27 cellular contexts compared by ENCODE assay signal in the genomic region with DNA sequence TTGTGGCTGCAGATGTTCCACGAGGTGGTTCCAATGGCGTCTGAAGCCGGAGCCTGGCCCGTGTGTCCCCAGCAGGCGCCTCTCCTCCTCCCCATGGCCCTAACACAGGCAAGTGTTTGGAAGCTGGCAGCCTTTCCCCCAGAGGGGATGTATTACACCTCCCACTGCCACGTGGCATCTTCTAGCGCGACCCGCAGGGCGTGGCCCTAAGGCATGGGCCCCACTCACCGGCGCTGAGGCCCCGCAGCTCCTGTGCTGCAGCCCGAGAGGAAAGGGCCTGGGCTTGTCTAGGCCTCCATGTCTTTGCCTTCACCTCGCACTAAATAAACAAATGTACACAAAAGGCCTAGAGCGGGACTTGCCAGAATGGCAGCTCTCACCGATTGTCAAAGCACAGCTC. TPM values are rescaled to one million over a fixed set of nuclear protein-coding genes. Genes with fewer than 3 reads are reported as not detected.
DNase-seq lines count a peak whose midpoint lies in the region; ATAC-seq, FAIRE-seq and TF ChIP-seq lines count a peak whose summit lies in the region.
"Had no signal": no experiment of that assay in that cellular context is flagged by ENCODE, and none has a peak within 500 bp of the region (broad histone marks: within the 10 kb centered on the region; RNA-seq: fewer than 3 reads in every experiment).

No MANE protein-coding gene starts in this region.

- TF ChIP-seq CTCF in HepG2 (CRISPR knock-in tag; IDR thresholded peaks at IDR 0.05) (no peak), right lobe of liver (IDR thresholded peaks at IDR 0.05) (no peak), esophagus squamous epithelium (IDR thresholded peaks at IDR 0.05) (no peak), vagina (IDR thresholded peaks at IDR 0.05) (no peak), PC-3 (conservative IDR thresholded peaks at IDR 0.05; ENCODE audit: low read depth, low read length) (no peak)

- POLR2A ChIA-PET in HepG2 (lab: Yijun Ruan, JAX) (no interaction called here), PC-3 (lab: Charles Lee; ENCODE audit: unreplicated experiment) (interaction anchor here (0.6 kb wide), 1 partner anchor 726 kb away, joined by 4 read pairs; no protein-coding TSS in a partner anchor)

- H3K4me3 ChIP-seq in HepG2 (replicated peaks in 1 of 3; ENCODE audit: insufficient read depth in 1 of 3, low read depth in 2 of 3, low read length in 3 of 3) (no peak overlapping the region), right lobe of liver (no peak overlapping the region), esophagus squamous epithelium (no peak overlapping the region), vagina (no peak overlapping the region), PC-3 (ENCODE audit: low read length) (no peak overlapping the region)
- H3K4me3 ChIP-seq: body of pancreas, gastrocnemius medialis, GM12878, hepatocyte, thyroid gland had no signal

- TF ChIP-seq POLR2A in HepG2 (IDR thresholded peaks at IDR 0.05; ENCODE audit: insufficient read depth in 1 of 2, low read depth in 2 of 2, low read length in 2 of 2) (no peak), right lobe of liver (IDR thresholded peaks at IDR 0.05) (no peak), esophagus squamous epithelium (IDR thresholded peaks at IDR 0.05) (no peak), vagina (IDR thresholded peaks at IDR 0.05) (no peak)

- peaks cover 28 to 60% of the 10 kb centered on the region in 2 experiments for H3K36me3 ChIP-seq in HepG2 (replicated peaks in 1 of 2; ENCODE audit: control insufficient read depth in 1 of 2, insufficient read depth in 2 of 2, low read length in 2 of 2)
- H3K36me3 ChIP-seq in right lobe of liver: peaks cover 0 to 37% (median 10%) of the 10 kb centered on the region in 4 donors
- H3K36me3 ChIP-seq in esophagus squamous epithelium: peaks cover 6 to 80% (median 22%) of the 10 kb centered on the region in 3 donors
- H3K36me3 ChIP-seq in vagina: peaks cover 0 to 17% of the 10 kb centered on the region in 2 donors
- H3K36me3 ChIP-seq in PC-3 (ENCODE audit: low read depth, low read length): peaks cover 10% of the 10 kb centered on the region; the same call in 1 of the 2 replicates

- H3K9me2 ChIP-seq in PC-3 (replicated peaks; ENCODE audit: low read length): no peaks in the 10 kb centered on the region

- no peaks in the 10 kb centered on the region for H3F3A ChIP-seq in PC-3 (ENCODE audit: low read length, unreplicated experiment)

- WGBS in HepG2 (ENCODE audit: low lambda C conversion rate): 98% methylated on average over 17 of the region's 17 CpGs
- 84% methylated on average over 6 of the region's 17 CpGs for WGBS in right lobe of liver (ENCODE audit: insufficient coverage, low coverage, low lambda C conversion rate, missing lambda C conversion rate)
- 40 to 59% methylated on average over 9 to 15 of the region's 17 CpGs for WGBS in esophagus squamous epithelium, 2 donors

- DNase-seq in NCI-H187 (lab: John Stamatoyannopoulos, UW): peak; percentile 39 to 42
- no peak for DNase-seq in NCI-H187 treated with DMSO at 0.1 percent for 48 hours (lab: John Stamatoyannopoulos, UW)
- no peak for DNase-seq in HepG2 (ENCODE audit: low spot score)
- DNase-seq in right lobe of liver: no peak
- no peak for DNase-seq in esophagus squamous epithelium (lab: John Stamatoyannopoulos, UW)
- DNase-seq in vagina (ENCODE audit: extremely low spot score in 2 of 2): no peak
- DNase-seq in stimulated activated CD8-positive, alpha-beta memory T cell treated with anti-CD3 and anti-CD28 coated beads, Interleukin-4, amount 100 ng/mL, for 48 hours: no peak
- DNase-seq in PC-3: no peak
- DNase-seq: activated CD4-positive, alpha-beta T cell treated with anti-CD3 and anti-CD28 coated beads for 1 hour; body of pancreas; EL; gastrocnemius medialis; left colon; mammary epithelial cell; NCI-H1092 treated with DMSO at 0.1 percent for 48 hours; NCI-H2029; NCI-H446; NCI-H774; RPMI8226; stimulated activated naive CD8-positive, alpha-beta T cell treated with anti-CD3 and anti-CD28 coated beads, Interleukin-15, amount 100 ng/mL, for 72 hours; thyroid gland had no signal

- no peak for FAIRE-seq in HepG2 (lab: Jason Lieb, UNC)
- FAIRE-seq: colon, D721Med, GM12878 had no signal

- CTCF ChIA-PET in HepG2 (lab: Yijun Ruan, JAX; ENCODE audit: low intra/inter-chr PET ratio, low total read pairs): no interaction called here
- CTCF ChIA-PET in PC-3 (lab: Charles Lee): no interaction called here

- H3K27ac ChIP-seq in HepG2 (ENCODE audit: extremely low read length, insufficient read depth, low read length) (no peak overlapping the region), right lobe of liver (no peak overlapping the region), esophagus squamous epithelium (peak overlapping the region; percentile 12 to 71 (median 65)), vagina (peak overlapping the region; percentile 51), PC-3 (ENCODE audit: low read length) (no peak overlapping the region)
- H3K27ac ChIP-seq: 22Rv1, body of pancreas, gastrocnemius medialis, hepatocyte, thyroid gland had no signal

- H3K9ac ChIP-seq in HepG2 (ENCODE audit: insufficient read depth, low read depth, low read length) (no peak overlapping the region), PC-3 (ENCODE audit: low read length) (no peak overlapping the region)

- H3K27me3 ChIP-seq in HepG2 (ENCODE audit: control insufficient read depth in 1 of 2, insufficient read depth in 2 of 2, low read length in 2 of 2): no peaks in the 10 kb centered on the region
- no peaks in the 10 kb centered on the region for H3K27me3 ChIP-seq in right lobe of liver
- no peaks in the 10 kb centered on the region for H3K27me3 ChIP-seq in esophagus squamous epithelium
- no peaks in the 10 kb centered on the region for H3K27me3 ChIP-seq in vagina
- no peaks in the 10 kb centered on the region for H3K27me3 ChIP-seq in PC-3 (ENCODE audit: low read length)
- H3K27me3 ChIP-seq: body of pancreas, gastrocnemius medialis, hepatocyte, thyroid gland had no signal

- no peak overlapping the region for H3K4me2 ChIP-seq in HepG2 (ENCODE audit: low read depth, low read length)
- no peak overlapping the region for H3K4me2 ChIP-seq in PC-3 (ENCODE audit: low read length)
- H3K4me2 ChIP-seq: hepatocyte had no signal

- H2AFZ ChIP-seq in HepG2 (ENCODE audit: low read length) (no peak overlapping the region), PC-3 (ENCODE audit: low read length) (no peak overlapping the region)
- H2AFZ ChIP-seq: hepatocyte had no signal

- H3K79me2 ChIP-seq in HepG2 (ENCODE audit: insufficient read depth, low read length) (no peaks in the 10 kb centered on the region), PC-3 (ENCODE audit: low read length) (no peaks in the 10 kb centered on the region)
- H3K79me2 ChIP-seq: hepatocyte had no signal

- no peak for TF ChIP-seq RAD21 in HepG2 (CRISPR knock-in tag; IDR thresholded peaks at IDR 0.05)

- H3K9me3 ChIP-seq in HepG2 (ENCODE audit: low read length): no peaks in the 10 kb centered on the region
- H3K9me3 ChIP-seq in right lobe of liver: no peaks in the 10 kb centered on the region
- H3K9me3 ChIP-seq in esophagus squamous epithelium: no peaks in the 10 kb centered on the region
- H3K9me3 ChIP-seq in vagina: no peaks in the 10 kb centered on the region
- no peaks in the 10 kb centered on the region for H3K9me3 ChIP-seq in PC-3 (ENCODE audit: low read length)
- H3K9me3 ChIP-seq: body of pancreas, gastrocnemius medialis, thyroid gland had no signal

- H4K20me1 ChIP-seq in HepG2 (ENCODE audit: insufficient read depth, low read length): no peaks in the 10 kb centered on the region
- H4K20me1 ChIP-seq in PC-3 (ENCODE audit: low read length): no peaks in the 10 kb centered on the region

- in situ Hi-C loops in HepG2 (cut with HindIII; ENCODE audit: extremely low pct_ligation_motif_present, low pct_unique_long_range_greater_than_20kb): no loop called here

- intact Hi-C loops in HepG2 (cut with micrococcal nuclease; ENCODE audit: unreplicated experiment) (no loop called here), right lobe of liver (cut with DNase I) (loop anchor here (10.0 kb wide), 1 partner anchor 305 kb away; no protein-coding TSS in a partner anchor), esophagus squamous epithelium (cut with DNase I) (no loop called here), vagina (cut with DNase I) (no loop called here), PC-3 (cut with micrococcal nuclease) (no loop called here)

- BruUV-seq in HepG2 (replicated peaks; lab: Mats Ljungman, UMichigan): no TSS peak
- BruUV-seq in PC-3 (replicated peaks; lab: Mats Ljungman, UMichigan): no TSS peak

- H3K4me1 ChIP-seq in HepG2 (ENCODE audit: insufficient read depth, low read length) (no peaks in the 10 kb centered on the region), right lobe of liver (no peaks in the 10 kb centered on the region), esophagus squamous epithelium (peaks cover 32 to 91% (median 53%) of the 10 kb centered on the region in 3 donors), vagina (peaks cover 88% of the 10 kb centered on the region), PC-3 (ENCODE audit: insufficient read depth, low read length) (no peaks in the 10 kb centered on the region)
- H3K4me1 ChIP-seq: body of pancreas, gastrocnemius medialis, thyroid gland had no signal

- ATAC-seq in HepG2: no peak
- ATAC-seq in right lobe of liver: no peak
- ATAC-seq in PC-3: no peak
- ATAC-seq: body of pancreas; gastrocnemius medialis; GM12878; HCT116; left colon; stimulated activated naive CD8-positive, alpha-beta T cell treated with anti-CD3 and anti-CD28 coated beads, Interleukin-15, amount 100 ng/mL, for 72 hours had no signal

- no peak for TF ChIP-seq EP300 in HepG2 (IDR thresholded peaks at IDR 0.05; ENCODE audit: low read depth in 2 of 2, low read length in 2 of 2)
- TF ChIP-seq EP300 in HepG2 (CRISPR knock-in tag; IDR thresholded peaks at IDR 0.05; ENCODE audit: borderline replicate concordance): no peak

RNA-seq across cellular contexts. Expression of gene SLC66A1, which starts 37.9 kb away (rescaled TPM):
- 8.5 and 18.9 TPM in 2 replicates for total RNA-seq in HepG2 (2016; rRNA removed; fragmentation: Illumina TruSeq; extraction: Trizol)
- total RNA-seq in HepG2 (2016; cell fraction: cytosol; rRNA removed; fragmentation: Illumina TruSeq; extraction: Trizol; ENCODE audit: low read depth): 4.6 and 5.7 TPM in 2 replicates
- total RNA-seq in HepG2 (2016; cell fraction: insoluble cytoplasmic fraction; rRNA removed; fragmentation: Illumina TruSeq; extraction: Trizol): 9.7 and 20.6 TPM in 2 replicates
- total RNA-seq in HepG2 (2016; cell fraction: membrane; rRNA removed; fragmentation: Illumina TruSeq; extraction: Trizol): 8.2 and 8.3 TPM in 2 replicates
- 17.2 and 20.6 TPM in 2 replicates for total RNA-seq in HepG2 (2016; cell fraction: nucleus; rRNA removed; fragmentation: Illumina TruSeq; extraction: Trizol)
- polyA plus RNA-seq in HepG2 (2011; rRNA removed): 15.4 and 24.4 TPM in 2 replicates
- 15.0 and 19.6 TPM in 2 replicates for polyA plus RNA-seq in HepG2 (2011; cell fraction: cytosol; rRNA removed)
- 21.9 and 23.2 TPM in 2 replicates for polyA plus RNA-seq in HepG2 (2011; cell fraction: nucleus; rRNA removed)
- polyA plus RNA-seq in HepG2 (2012): 8.6 and 10.0 TPM in 2 replicates
- polyA plus RNA-seq in HepG2 (2016; cell fraction: cytosol; fragmentation: Illumina TruSeq; extraction: Trizol; ENCODE audit: low read depth): 4.3 and 5.7 TPM in 2 replicates
- 8.0 and 11.5 TPM in 2 replicates for polyA plus RNA-seq in HepG2 (2016; cell fraction: insoluble cytoplasmic fraction; fragmentation: Illumina TruSeq; extraction: Trizol; ENCODE audit: low read depth)
- 6.1 and 8.5 TPM in 2 replicates for polyA plus RNA-seq in HepG2 (2016; cell fraction: membrane; fragmentation: Illumina TruSeq; extraction: Trizol; ENCODE audit: low read depth)
- 41.6 and 41.9 TPM in 2 replicates for polyA plus RNA-seq in HepG2 (2016; cell fraction: nucleus; fragmentation: Illumina TruSeq; extraction: Trizol; ENCODE audit: insufficient read depth, low read depth)
- 17.2 and 31.0 TPM in 2 replicates for polyA minus RNA-seq in HepG2 (2011; rRNA and poly(A)+ RNA removed; ENCODE audit: low replicate concordance)
- 7.4 and 8.9 TPM in 2 replicates for polyA minus RNA-seq in HepG2 (2011; cell fraction: cytosol; rRNA and poly(A)+ RNA removed)
- polyA minus RNA-seq in HepG2 (2011; cell fraction: nucleus; rRNA and poly(A)+ RNA removed): 9.9 and 11.1 TPM in 2 replicates
- total RNA-seq in right lobe of liver: 10 to 100 TPM in 3 of 6 experiments, 1 to 10 TPM in 3; 8.4 to 20.6 (median 11.2) TPM
- total RNA-seq in esophagus squamous epithelium: 10 to 100 TPM in 2 of 4 donors, 1 to 10 TPM in 2; 6.8 to 14.3 (median 10.3) TPM
- 21.4 TPM for total RNA-seq in vagina
- 27.7 and 28.9 TPM in 2 replicates for total RNA-seq in PC-3 (2014; rRNA removed)

RNA-seq across cellular contexts. Expression of gene AKR7A2, which starts 38.1 kb away (rescaled TPM):
- total RNA-seq in HepG2 (2016; rRNA removed; fragmentation: Illumina TruSeq; extraction: Trizol) (75.6 and 91.8 TPM in 2 replicates), right lobe of liver (10 to 100 TPM; 41.4 to 85.1 (median 51.2) TPM), esophagus squamous epithelium (10 to 100 TPM; 57.7 to 93.4 (median 70.3) TPM), vagina (63.8 TPM), PC-3 (2014; rRNA removed) (63.3 and 72.3 TPM in 2 replicates)
- 27.2 and 29.3 TPM in 2 replicates for total RNA-seq in HepG2 (2016; cell fraction: cytosol; rRNA removed; fragmentation: Illumina TruSeq; extraction: Trizol; ENCODE audit: low read depth)
- 75.1 and 91.3 TPM in 2 replicates for total RNA-seq in HepG2 (2016; cell fraction: insoluble cytoplasmic fraction; rRNA removed; fragmentation: Illumina TruSeq; extraction: Trizol)
- total RNA-seq in HepG2 (2016; cell fraction: membrane; rRNA removed; fragmentation: Illumina TruSeq; extraction: Trizol): 38.5 and 45.3 TPM in 2 replicates
- 31.9 and 40.6 TPM in 2 replicates for total RNA-seq in HepG2 (2016; cell fraction: nucleus; rRNA removed; fragmentation: Illumina TruSeq; extraction: Trizol)
- 40.8 and 45.2 TPM in 2 replicates for polyA plus RNA-seq in HepG2 (2011; rRNA removed)
- polyA plus RNA-seq in HepG2 (2011; cell fraction: cytosol; rRNA removed): 42.0 and 59.5 TPM in 2 replicates
- polyA plus RNA-seq in HepG2 (2011; cell fraction: nucleus; rRNA removed): 20.7 and 23.1 TPM in 2 replicates
- polyA plus RNA-seq in HepG2 (2012): 23.2 and 37.3 TPM in 2 replicates
- polyA plus RNA-seq in HepG2 (2016; cell fraction: cytosol; fragmentation: Illumina TruSeq; extraction: Trizol; ENCODE audit: low read depth): 30.5 and 33.1 TPM in 2 replicates
- polyA plus RNA-seq in HepG2 (2016; cell fraction: insoluble cytoplasmic fraction; fragmentation: Illumina TruSeq; extraction: Trizol; ENCODE audit: low read depth): 96.1 and 104 TPM in 2 replicates
- 33.3 and 38.2 TPM in 2 replicates for polyA plus RNA-seq in HepG2 (2016; cell fraction: membrane; fragmentation: Illumina TruSeq; extraction: Trizol; ENCODE audit: low read depth)
- polyA plus RNA-seq in HepG2 (2016; cell fraction: nucleus; fragmentation: Illumina TruSeq; extraction: Trizol; ENCODE audit: insufficient read depth, low read depth): 46.3 and 53.6 TPM in 2 replicates
- 57.1 and 74.2 TPM in 2 replicates for polyA minus RNA-seq in HepG2 (2011; rRNA and poly(A)+ RNA removed; ENCODE audit: low replicate concordance)
- 23.5 and 26.5 TPM in 2 replicates for polyA minus RNA-seq in HepG2 (2011; cell fraction: cytosol; rRNA and poly(A)+ RNA removed)
- polyA minus RNA-seq in HepG2 (2011; cell fraction: nucleus; rRNA and poly(A)+ RNA removed): 13.2 and 15.2 TPM in 2 replicates

Comparison
In these comparisons a context has a peak if more than half of its experiments do, and no peak if none do; other contexts are left out.
1. DNase-seq: peak in NCI-H187 (2 of 2); none in NCI-H187 treated with DMSO at 0.1 percent for 48 hours (single experiment), HepG2 (single experiment), right lobe of liver (0 of 3), esophagus squamous epithelium (single experiment), vagina (0 of 2), stimulated activated CD8-positive, alpha-beta memory T cell treated with anti-CD3 and anti-CD28 coated beads, Interleukin-4, amount 100 ng/mL, for 48 hours (single experiment) and PC-3 (single experiment).
2. intact Hi-C loops: an anchor here in right lobe of liver (10.0 kb wide); none called in HepG2, esophagus squamous epithelium, vagina and PC-3.
3. H3K27ac ChIP-seq: peak in esophagus squamous epithelium (4 of 4) and vagina (single experiment); none in HepG2 (single experiment), right lobe of liver (0 of 3) and PC-3 (single experiment).